In the genomic region with DNA sequence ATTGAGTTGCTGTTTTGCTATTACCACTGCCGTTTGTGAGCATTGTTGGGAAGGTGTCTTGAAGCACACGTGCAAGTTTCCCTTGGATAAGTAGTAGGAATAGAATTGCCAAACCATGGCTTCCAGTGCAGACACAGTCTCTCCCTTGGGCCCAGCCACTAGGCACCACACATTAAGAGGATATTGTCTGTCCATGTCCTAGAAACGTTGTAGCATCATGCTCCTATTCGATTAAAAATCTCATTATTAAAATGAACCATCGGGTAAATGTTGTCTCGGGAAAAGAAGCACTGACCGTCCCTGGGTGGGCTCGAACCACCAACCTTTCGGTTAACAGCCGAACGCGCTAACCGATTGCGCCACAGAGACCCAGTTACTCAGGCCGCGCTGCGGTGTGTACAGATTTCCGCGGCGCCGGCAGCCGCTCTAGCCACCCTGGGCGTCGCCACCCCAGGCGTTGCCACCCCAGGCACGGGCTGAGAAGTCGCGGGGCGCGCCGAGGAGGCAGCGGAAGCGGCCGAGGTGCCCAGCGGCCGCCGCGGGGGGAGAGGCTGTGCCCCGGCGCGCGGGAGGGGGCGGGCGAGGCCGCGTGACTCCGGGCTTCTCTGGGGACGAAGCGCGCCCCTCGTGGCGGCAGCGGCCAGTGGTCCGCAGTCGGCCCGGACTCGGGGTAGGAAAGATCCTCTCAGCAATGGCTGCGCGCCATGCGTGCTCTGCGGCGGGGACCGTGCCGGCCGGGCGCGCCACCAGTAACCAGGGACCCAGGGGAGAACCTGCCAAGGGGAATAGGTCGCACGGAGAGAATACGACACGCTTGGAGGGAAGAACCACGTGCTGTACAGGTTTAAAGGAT, we compare ENCODE assay signal across 8 cellular contexts. TPM values are rescaled to one million over a fixed set of nuclear protein-coding genes. Genes with fewer than 3 reads are reported as not detected.
DNase-seq lines count a peak whose midpoint lies in the region; ATAC-seq and TF ChIP-seq lines count a peak whose summit lies in the region.

No MANE protein-coding gene starts in this region.

- TF ChIP-seq CTCF in AG09319 (IDR thresholded peaks at IDR 0.05; ENCODE audit: low read depth, low read length), result peak; percentile 55
- TF ChIP-seq CTCF in chondrocyte (IDR thresholded peaks at IDR 0.05), result peak; percentile 86

- ATAC-seq in GM18909 (IDR thresholded peaks at IDR 0.05; ENCODE audit: poor library complexity, unreplicated experiment) (peak; percentile 95), HG03196 (IDR thresholded peaks at IDR 0.05; ENCODE audit: unreplicated experiment) (peak; percentile 88)

- DNase-seq in AG09319 (ENCODE audit: extremely low read depth, low read depth) (peak; percentile 48), NCI-H460 (ENCODE audit: extremely low read depth, low read depth) (peak; percentile 81), chondrocyte (ENCODE audit: low spot score) (no peak), kidney tubule cell (ENCODE audit: low spot score) (peak; percentile 94)
- DNase-seq in activated CD4-positive, alpha-beta T cell treated with anti-CD3 and anti-CD28 coated beads for 1 hour, result peak; percentile 83
- peak; percentile 64 to 92 (median 82) for DNase-seq in stimulated activated CD4-positive, alpha-beta T cell treated with anti-CD3 and anti-CD28 coated beads, Interleukin-1b, Interleukin-23, amount 100 ng/mL, for 24 hours (ENCODE audit: low read depth in 4 of 4, low spot score in 1 of 4)

- no peaks in the 10 kb centered on the region for H3K27me3 Mint-ChIP-seq in chondrocyte (ENCODE audit: low read depth)

- peak overlapping the region; percentile 83 for H3K27ac Mint-ChIP-seq in chondrocyte (ENCODE audit: unreplicated experiment)

- peaks cover 16% of the 10 kb centered on the region for H3K4me1 Mint-ChIP-seq in chondrocyte (ENCODE audit: low read depth)

- peak overlapping the region; percentile 85 for H3K4me3 Mint-ChIP-seq in chondrocyte (ENCODE audit: unreplicated experiment)

- H3K9me3 Mint-ChIP-seq in chondrocyte (ENCODE audit: low read depth), result no peaks in the 10 kb centered on the region

- H3K36me3 Mint-ChIP-seq in chondrocyte (ENCODE audit: low read depth), result no peaks in the 10 kb centered on the region

RNA-seq across cellular contexts. Expression of gene USPL1, which starts 56.2 kb away (rescaled TPM):
- 12.5 and 13.0 TPM in 2 replicates for total RNA-seq in NCI-H460 (2014; rRNA removed; shearing (Covaris generic))
- 20.8 and 35.4 TPM in 2 replicates for polyA plus RNA-seq in NCI-H460 (2014; cell fraction: nucleus; rRNA removed)
- 10.6 to 15.3 TPM (median 11.0 TPM) in 3 replicates for total RNA-seq in chondrocyte
